Comparison of ENCODE assay signal across 8 cellular contexts in genomic region chr7:96326752-96327151, GRCh38. TPM values are rescaled to one million over a fixed set of nuclear protein-coding genes. Genes with fewer than 3 reads are reported as not detected.
DNase-seq lines count a peak whose midpoint lies in the region; ATAC-seq and FAIRE-seq lines count a peak whose summit lies in the region.
"Not testable (repeated sequence)": the region's sequence is repeated elsewhere in the genome, so short reads cannot be mapped to it uniquely, and the experiment has no call there.

No MANE protein-coding gene starts in this region.

- H3K4me1 ChIP-seq in naive thymus-derived CD4-positive, alpha-beta T cell (ENCODE audit: control insufficient read depth in 2 of 2, insufficient read depth in 2 of 2, low read length in 2 of 2): not testable (repeated sequence)

- intact Hi-C loops in activated CD4-positive, alpha-beta T cell treated with anti-CD3 and anti-CD28 coated beads for 36 hours (cut with DNase I, micrococcal nuclease): loop anchor here (10.0 kb wide), 2 partner anchors 102 to 822 kb away; no protein-coding TSS in a partner anchor
- intact Hi-C loops in naive thymus-derived CD4-positive, alpha-beta T cell (cut with micrococcal nuclease): loop anchor here in 1 of 2 donors (10.0 kb wide), 1 partner anchor 148 kb away; no protein-coding TSS in a partner anchor

- H3K4me3 ChIP-seq in naive thymus-derived CD4-positive, alpha-beta T cell (ENCODE audit: low read length): not testable (repeated sequence)

- H3K9me3 Mint-ChIP-seq in activated CD4-positive, alpha-beta T cell treated with anti-CD3 and anti-CD28 coated beads for 36 hours (ENCODE audit: low read depth); naive thymus-derived CD4-positive, alpha-beta T cell: not testable (repeated sequence)

- not testable (repeated sequence) for H3K36me3 ChIP-seq in naive thymus-derived CD4-positive, alpha-beta T cell (ENCODE audit: control insufficient read depth in 2 of 3, insufficient read depth in 3 of 3, low read length in 3 of 3)

- POLR2A ChIA-PET in activated CD4-positive, alpha-beta T cell treated with anti-CD3 and anti-CD28 coated beads for 36 hours (lab: Charles Lee); naive thymus-derived CD4-positive, alpha-beta T cell (lab: Charles Lee): not testable (repeated sequence)

- H3K4me1 Mint-ChIP-seq in activated CD4-positive, alpha-beta T cell treated with anti-CD3 and anti-CD28 coated beads for 36 hours: peaks cover 22% of the 10 kb centered on the region
- not testable (repeated sequence) for H3K4me1 Mint-ChIP-seq in naive thymus-derived CD4-positive, alpha-beta T cell

- not testable (repeated sequence) for H3K27me3 Mint-ChIP-seq in activated CD4-positive, alpha-beta T cell treated with anti-CD3 and anti-CD28 coated beads for 36 hours; naive thymus-derived CD4-positive, alpha-beta T cell

- H3K9me3 ChIP-seq in naive thymus-derived CD4-positive, alpha-beta T cell (ENCODE audit: control insufficient read depth in 2 of 3, low read length in 3 of 3): not testable (repeated sequence)

- CTCF ChIA-PET in activated CD4-positive, alpha-beta T cell treated with anti-CD3 and anti-CD28 coated beads for 36 hours (lab: Charles Lee); naive thymus-derived CD4-positive, alpha-beta T cell (lab: Charles Lee): not testable (repeated sequence)

- not testable (repeated sequence) for H3K27ac ChIP-seq in naive thymus-derived CD4-positive, alpha-beta T cell (ENCODE audit: low read depth, low read length)

- FAIRE-seq in GM18507 (lab: Jason Lieb, UNC): peak; percentile 12

- not testable (repeated sequence) for H3K4me3 Mint-ChIP-seq in activated CD4-positive, alpha-beta T cell treated with anti-CD3 and anti-CD28 coated beads for 36 hours; naive thymus-derived CD4-positive, alpha-beta T cell

- H3K27ac Mint-ChIP-seq in activated CD4-positive, alpha-beta T cell treated with anti-CD3 and anti-CD28 coated beads for 36 hours; naive thymus-derived CD4-positive, alpha-beta T cell: not testable (repeated sequence)

- H3K36me3 Mint-ChIP-seq in activated CD4-positive, alpha-beta T cell treated with anti-CD3 and anti-CD28 coated beads for 36 hours (ENCODE audit: low read depth); naive thymus-derived CD4-positive, alpha-beta T cell: not testable (repeated sequence)

- H3K27me3 ChIP-seq in naive thymus-derived CD4-positive, alpha-beta T cell (ENCODE audit: control insufficient read depth in 2 of 2, insufficient read depth in 2 of 2, low read length in 2 of 2): not testable (repeated sequence)

- DNase-seq in AML-193 (lab: John Stamatoyannopoulos, UW): peak; percentile 76 to 79
- DNase-seq in GM18507 (ENCODE audit: extremely low spot score, insufficient read length, low read depth); naive thymus-derived CD4-positive, alpha-beta T cell: not testable (repeated sequence)
- DNase-seq in NCI-H69 (lab: John Stamatoyannopoulos, UW): peak; percentile 76
- DNase-seq in SKM-1 (lab: John Stamatoyannopoulos, UW; ENCODE audit: unreplicated experiment): peak; percentile 10
- DNase-seq in activated CD4-positive, alpha-beta T cell treated with anti-CD3 and anti-CD28 coated beads for 36 hours: peak; percentile 14

- ATAC-seq in GM21717 (IDR thresholded peaks at IDR 0.05; ENCODE audit: unreplicated experiment) (peak; percentile 29), HG03469 (IDR thresholded peaks at IDR 0.05; ENCODE audit: unreplicated experiment) (peak; percentile 38)
- peak; percentile 20 for ATAC-seq in activated CD4-positive, alpha-beta T cell treated with anti-CD3 and anti-CD28 coated beads for 36 hours
- peak; percentile 48 for ATAC-seq in naive thymus-derived CD4-positive, alpha-beta T cell

RNA-seq across cellular contexts. Expression of gene SLC25A13, which starts 4.9 kb away (rescaled TPM):
- 10 to 100 TPM; 10.3 to 11.3 TPM for total RNA-seq in activated CD4-positive, alpha-beta T cell treated with anti-CD3 and anti-CD28 coated beads for 36 hours
- total RNA-seq in naive thymus-derived CD4-positive, alpha-beta T cell: 10 to 100 TPM in 3 of 5 experiments, 1 to 10 TPM in 2; 5.7 to 22.5 (median 12.1) TPM
- 1 to 10 TPM; 6.7 to 8.0 TPM for polyA plus RNA-seq in naive thymus-derived CD4-positive, alpha-beta T cell
